1 cellular context compared by ENCODE assay signal in genomic region chr6:16434885-16435284, GRCh38.
TF ChIP-seq lines count a peak whose summit lies in the region.

No MANE protein-coding gene starts in this region.

TF ChIP-seq in SK-N-SH treated with all-trans-retinoic acid at 6 μM for 48 hours, 23 proteins besides CTCF, POLR2A, EP300 and RAD21 (continued from another document):
- no peak for TF ChIP-seq CREB5 (CRISPR knock-in tag; IDR thresholded peaks at IDR 0.05; ENCODE audit: low read depth)
- no peak for TF ChIP-seq TCF4 (CRISPR knock-in tag; IDR thresholded peaks at IDR 0.05; ENCODE audit: borderline replicate concordance)
- no peak for TF ChIP-seq ZFP3 (CRISPR knock-in tag; IDR thresholded peaks at IDR 0.05)
- TF ChIP-seq ZFP30 (CRISPR knock-in tag; IDR thresholded peaks at IDR 0.05): no peak
- no peak for TF ChIP-seq ZNF565 (CRISPR knock-in tag; conservative IDR thresholded peaks at IDR 0.05; ENCODE audit: low read depth)
- TF ChIP-seq ESRRG (CRISPR knock-in tag; IDR thresholded peaks at IDR 0.05): no peak
- no peak for TF ChIP-seq ZNF70 (CRISPR knock-in tag; IDR thresholded peaks at IDR 0.05)
